1 cellular context compared by ENCODE assay signal in genomic region chr9:90801175-90801506, GRCh38.
TF ChIP-seq lines count a peak whose summit lies in the region.

No MANE protein-coding gene starts in this region.

TF ChIP-seq in HepG2, 621 proteins besides CTCF, POLR2A, EP300 and RAD21 (continued from another document):
- TF ChIP-seq SNAPC4 (CRISPR knock-in tag; IDR thresholded peaks at IDR 0.05) = no peak
- TF ChIP-seq NR0B2 (CRISPR knock-in tag; IDR thresholded peaks at IDR 0.05) = no peak
- TF ChIP-seq TEAD2 (CRISPR knock-in tag; IDR thresholded peaks at IDR 0.05) = no peak
- no peak for TF ChIP-seq EEA1 (CRISPR knock-in tag; IDR thresholded peaks at IDR 0.05; ENCODE audit: borderline replicate concordance)
- no peak for TF ChIP-seq ZBTB33 (CRISPR knock-in tag; IDR thresholded peaks at IDR 0.05)
- no peak for TF ChIP-seq ATF2 (CRISPR knock-in tag; IDR thresholded peaks at IDR 0.05)
- no peak for TF ChIP-seq ZNF234 (CRISPR knock-in tag; conservative IDR thresholded peaks at IDR 0.05)
- no peak for TF ChIP-seq POLR2AphosphoS5 (IDR thresholded peaks at IDR 0.05; ENCODE audit: low read depth, low read length)
- TF ChIP-seq PHB2 (IDR thresholded peaks at IDR 0.05; ENCODE audit: partially characterized antibody) = no peak
- TF ChIP-seq ZNF343 (CRISPR knock-in tag; IDR thresholded peaks at IDR 0.05) = no peak
- TF ChIP-seq ZNF607 (CRISPR knock-in tag; IDR thresholded peaks at IDR 0.05; ENCODE audit: borderline replicate concordance) = no peak
- TF ChIP-seq HDAC1 (CRISPR knock-in tag; IDR thresholded peaks at IDR 0.05) = no peak
- no peak for TF ChIP-seq EHMT2 (IDR thresholded peaks at IDR 0.05; ENCODE audit: borderline replicate concordance, low read depth, low read length)
- TF ChIP-seq KLF9 (CRISPR knock-in tag; IDR thresholded peaks at IDR 0.05; ENCODE audit: low read depth) = no peak
- no peak for TF ChIP-seq ELF4 (CRISPR knock-in tag; IDR thresholded peaks at IDR 0.05; ENCODE audit: borderline replicate concordance)
